In genomic region chr7:77691892-77692491, GRCh38 we compare ENCODE assay signal across 29 cellular contexts. TPM values are rescaled to one million over a fixed set of nuclear protein-coding genes. Genes with fewer than 3 reads are reported as not detected.
A peak's percentile ranks its signal among the peaks of the same experiment; 100 is the strongest.
DNase-seq lines count a peak whose midpoint lies in the region; ATAC-seq and TF ChIP-seq lines count a peak whose summit lies in the region.
"Had no signal": no experiment of that assay in that cellular context is flagged by ENCODE, and none has a peak within 500 bp of the region (broad histone marks: within the 10 kb centered on the region; RNA-seq: fewer than 3 reads in every experiment).

No MANE protein-coding gene starts in this region.

- H3K4me1 ChIP-seq in PC-9 (replicated peaks; ENCODE audit: insufficient read depth): peaks cover 16% of the 10 kb centered on the region; the same call in 1 of the 2 replicates

- H4K20me1 ChIP-seq in PC-9 (ENCODE audit: insufficient read depth): no peaks in the 10 kb centered on the region

- POLR2A ChIA-PET in CD4-positive, alpha-beta T cell (lab: Charles Lee): no interaction called here
- POLR2A ChIA-PET in WTC11 (lab: Charles Lee): no interaction called here
- POLR2A ChIA-PET in PC-9 (lab: Charles Lee; ENCODE audit: unreplicated experiment): no interaction called here

- H3K4me3 ChIP-seq in PC-9: no peak overlapping the region
- H3K4me3 ChIP-seq: GM12878, SJSA1, spleen, tibial artery had no signal

- peaks cover 44% of the 10 kb centered on the region for H3K4me1 Mint-ChIP-seq in CD4-positive, alpha-beta T cell (ENCODE audit: low read depth)
- H3K4me1 Mint-ChIP-seq in WTC11 (peaks cover 33% of the 10 kb centered on the region), nephron progenitor cell (peaks cover 31% of the 10 kb centered on the region)

- H3K9me3 ChIP-seq in CD4-positive, alpha-beta T cell (ENCODE audit: control insufficient read depth, low read length): no peaks in the 10 kb centered on the region
- no peaks in the 10 kb centered on the region for H3K9me3 ChIP-seq in PC-9 (ENCODE audit: insufficient read depth, low read depth)
- H3K9me3 ChIP-seq: SJSA1, spleen, tibial artery had no signal

- peaks cover 5% of the 10 kb centered on the region; the same call in 1 of the 2 replicates for H3F3A ChIP-seq in PC-9 (ENCODE audit: insufficient read depth, low read depth)

- TF ChIP-seq CTCF in CD4-positive, alpha-beta T cell (IDR thresholded peaks at IDR 0.05): no peak
- TF ChIP-seq CTCF in WTC11 (IDR thresholded peaks at IDR 0.05) (no peak), nephron progenitor cell (IDR thresholded peaks at IDR 0.05) (no peak), PC-9 (conservative IDR thresholded peaks at IDR 0.05) (no peak)

- H3K4me3 Mint-ChIP-seq in CD4-positive, alpha-beta T cell: peak overlapping the region; percentile 26
- H3K4me3 Mint-ChIP-seq in WTC11: no peak overlapping the region
- peak overlapping the region; percentile 14 for H3K4me3 Mint-ChIP-seq in nephron progenitor cell
- H3K4me3 Mint-ChIP-seq: activated CD8-positive, alpha-beta T cell treated with anti-CD3 and anti-CD28 coated beads, Interleukin-2, amount 10 ng/mL, durations not matched to agents 7 days and 5 days; activated naive CD4-positive, alpha-beta T cell treated with anti-CD3 and anti-CD28 coated beads, Interleukin-2, amount 50 U/mL, for 24 hours; CD8-positive, alpha-beta T cell; mesothelial cell of epicardium had no signal

- H3K27ac ChIP-seq in CD4-positive, alpha-beta T cell (ENCODE audit: low read depth, low read length): no peak overlapping the region
- H3K27ac ChIP-seq in PC-9: no peak overlapping the region
- H3K27ac ChIP-seq: KMS-11, SJSA1, spleen, tibial artery, VCaP had no signal

- no TSS peak for BruUV-seq in PC-9 (replicated peaks; lab: Mats Ljungman, UMichigan)

- no peaks in the 10 kb centered on the region for H3K36me3 ChIP-seq in PC-9 (ENCODE audit: low read depth)

- intact Hi-C loops in CD4-positive, alpha-beta T cell (cut with DNase I, micrococcal nuclease): loop anchor here in 1 of 2 experiments (10.0 kb wide), 1 partner anchor 63 kb away; no protein-coding TSS in a partner anchor
- intact Hi-C loops in left colon (cut with DNase I, micrococcal nuclease) (no loop called here), PC-9 (cut with micrococcal nuclease; ENCODE audit: unreplicated experiment) (no loop called here), posterior cingulate gyrus (cut with DNase I) (no loop called here)

- CTCF ChIA-PET in CD4-positive, alpha-beta T cell (lab: Charles Lee): no interaction called here
- CTCF ChIA-PET in WTC11 (lab: Charles Lee) (no interaction called here), PC-9 (lab: Charles Lee) (interaction anchor here (0.6 kb wide), 1 partner anchor 205 kb away, joined by 7 read pairs; no protein-coding TSS in a partner anchor)

- H2AFZ ChIP-seq in PC-9: no peak overlapping the region

- no peaks in the 10 kb centered on the region for H3K9me2 ChIP-seq in PC-9 (ENCODE audit: insufficient read depth)

- no peak overlapping the region for H3K27ac Mint-ChIP-seq in CD4-positive, alpha-beta T cell
- H3K27ac Mint-ChIP-seq in WTC11: peak overlapping the region; percentile 81
- peak overlapping the region; percentile 57 for H3K27ac Mint-ChIP-seq in nephron progenitor cell
- H3K27ac Mint-ChIP-seq: activated CD8-positive, alpha-beta T cell treated with anti-CD3 and anti-CD28 coated beads, Interleukin-2, amount 10 ng/mL, durations not matched to agents 7 days and 5 days; activated naive CD4-positive, alpha-beta T cell treated with anti-CD3 and anti-CD28 coated beads, Interleukin-2, amount 50 U/mL, for 24 hours; activated T-helper 2 cell treated with anti-CD3 and anti-CD28 coated beads, Interferon-gamma antibody, Interleukin-2, Interleukin-4, amounts not matched to agents 10 μg/mL and 5 μg/mL and 100 μg/mL, durations not matched to agents 14 hours and 24 hours and 36 hours; CD8-positive, alpha-beta T cell; mesothelial cell of epicardium had no signal

- peaks cover 33% of the 10 kb centered on the region for H3K79me2 ChIP-seq in PC-9 (ENCODE audit: low read depth)

- H3K36me3 Mint-ChIP-seq in CD4-positive, alpha-beta T cell (ENCODE audit: low read depth): peaks cover 15% of the 10 kb centered on the region
- H3K36me3 Mint-ChIP-seq in WTC11 (peaks cover 25% of the 10 kb centered on the region), nephron progenitor cell (ENCODE audit: low read depth) (peaks cover 59% of the 10 kb centered on the region)

- H3K27me3 ChIP-seq in CD4-positive, alpha-beta T cell (ENCODE audit: control insufficient read depth, insufficient read depth, low read length): no peaks in the 10 kb centered on the region
- H3K27me3 ChIP-seq in PC-9 (ENCODE audit: insufficient read depth, low read depth): no peaks in the 10 kb centered on the region
- H3K27me3 ChIP-seq: SJSA1, spleen, tibial artery had no signal

- H3K4me2 ChIP-seq in PC-9: no peak overlapping the region
- H3K4me2 ChIP-seq: KMS-11 had no signal

- no peaks in the 10 kb centered on the region for H3K9me3 Mint-ChIP-seq in CD4-positive, alpha-beta T cell
- 0 out of 2 replicates have a peak, but pooled peaks cover 3% of the 10 kb centered on the region for H3K9me3 Mint-ChIP-seq in WTC11
- H3K9me3 Mint-ChIP-seq in nephron progenitor cell: peaks cover 4% of the 10 kb centered on the region
- H3K9me3 Mint-ChIP-seq: activated naive CD4-positive, alpha-beta T cell treated with anti-CD3 and anti-CD28 coated beads, Interleukin-2, amount 50 U/mL, for 24 hours; activated T-helper 2 cell treated with anti-CD3 and anti-CD28 coated beads, Interferon-gamma antibody, Interleukin-2, Interleukin-4, amounts not matched to agents 10 μg/mL and 5 μg/mL and 100 μg/mL, durations not matched to agents 14 hours and 24 hours and 36 hours; CD8-positive, alpha-beta T cell had no signal

- DNase-seq in CD4-positive, alpha-beta T cell: no peak
- DNase-seq in WTC11 (ENCODE audit: low spot score): no peak
- DNase-seq in left colon: peak in 1 of 2 donors; percentile 40
- no peak for DNase-seq in nephron progenitor cell
- no peak for DNase-seq in PC-9
- DNase-seq in posterior cingulate gyrus: no peak
- no peak for DNase-seq in activated T-cell treated with anti-CD3 and anti-CD28 coated beads, Interleukin-2, amount 50 U/mL, for 48 hours
- no peak for DNase-seq in SHP77 treated with DMSO at 0.1 percent for 48 hours (lab: John Stamatoyannopoulos, UW)
- DNase-seq: activated CD4-positive, alpha-beta T cell treated with anti-CD3 and anti-CD28 coated beads for 4 hours; activated CD8-positive, alpha-beta T cell treated with anti-CD3 and anti-CD28 coated beads, Interleukin-2, amount 10 ng/mL, durations not matched to agents 7 days and 5 days; AML-193; amygdala; CD8-positive, alpha-beta T cell; effector memory CD4-positive, alpha-beta T cell; erythroblast; head of caudate nucleus; NCI-H1417; RPMI8226; spleen; T-helper 9 cell; tibial artery had no signal

- no peaks in the 10 kb centered on the region for H3K27me3 Mint-ChIP-seq in CD4-positive, alpha-beta T cell
- H3K27me3 Mint-ChIP-seq in WTC11 (ENCODE audit: low read depth): no peaks in the 10 kb centered on the region
- H3K27me3 Mint-ChIP-seq in nephron progenitor cell (ENCODE audit: low read depth, poor library complexity): no peaks in the 10 kb centered on the region
- H3K27me3 Mint-ChIP-seq: activated naive CD4-positive, alpha-beta T cell treated with anti-CD3 and anti-CD28 coated beads, Interleukin-2, amount 50 U/mL, for 24 hours had no signal

- no peak for ATAC-seq in CD4-positive, alpha-beta T cell (ENCODE audit: poor library complexity)
- ATAC-seq in WTC11 (no peak), left colon (peak; percentile 39)
- ATAC-seq: activated CD8-positive, alpha-beta T cell treated with anti-CD3 and anti-CD28 coated beads, Interleukin-2, amount 10 ng/mL, durations not matched to agents 7 days and 5 days; CD8-positive, alpha-beta T cell; GM12878; right cardiac atrium had no signal

TF ChIP-seq in WTC11, 78 proteins besides CTCF, POLR2A, EP300 and RAD21 (continues in another document):
- TF ChIP-seq HMGXB4 (CRISPR knock-in tag; IDR thresholded peaks at IDR 0.05) (no peak), PREB (CRISPR knock-in tag; IDR thresholded peaks at IDR 0.05; ENCODE audit: borderline replicate concordance) (no peak), OVOL2 (CRISPR knock-in tag; IDR thresholded peaks at IDR 0.05; ENCODE audit: borderline replicate concordance) (no peak)

RNA-seq across cellular contexts. Expression of gene RSBN1L, which starts 4.3 kb away (rescaled TPM):
- total RNA-seq in CD4-positive, alpha-beta T cell: 1 to 10 TPM; 9.0 to 9.6 TPM
- 14.6 to 17.0 TPM (median 16.8 TPM) in 3 replicates for total RNA-seq in WTC11 (2021)
- total RNA-seq in left colon: 10 to 100 TPM; 20.8 to 22.5 TPM
- 13.3 and 20.7 TPM in 2 replicates for total RNA-seq in PC-9 (2021)
